Comparison of ENCODE assay signal across 9 cellular contexts in genomic region chr20:35523298-35523888, GRCh38. TPM values are rescaled to one million over a fixed set of nuclear protein-coding genes. Genes with fewer than 3 reads are reported as not detected.
DNase-seq lines count a peak whose midpoint lies in the region; ATAC-seq and TF ChIP-seq lines count a peak whose summit lies in the region.
"Had no signal": no experiment of that assay in that cellular context is flagged by ENCODE, and none has a peak within 500 bp of the region (broad histone marks: within the 10 kb centered on the region; RNA-seq: fewer than 3 reads in every experiment).

No MANE protein-coding gene starts in this region.

- intact Hi-C loops in dorsolateral prefrontal cortex (cut with DNase I) = no loop called here

- TF ChIP-seq POLR2A in NB4 (IDR thresholded peaks at IDR 0.05; ENCODE audit: extremely low read depth, insufficient read length) (no peak), gastroesophageal sphincter (IDR thresholded peaks at IDR 0.05) (no peak)

- H3K9me3 ChIP-seq in adipocyte (ENCODE audit: control insufficient read depth, low read length) (no peaks in the 10 kb centered on the region), gastroesophageal sphincter (no peaks in the 10 kb centered on the region)

- 68 to 100% methylated on average over 1 to 3 of the region's 6 CpGs for WGBS in gastroesophageal sphincter (ENCODE audit: low coverage in 1 of 2), 2 donors

- TF ChIP-seq CTCF in NB4 (IDR thresholded peaks at IDR 0.05; ENCODE audit: low read depth, low read length) (peak; percentile 78), nephron progenitor cell (IDR thresholded peaks at IDR 0.05) (peak; percentile 36), gastroesophageal sphincter (IDR thresholded peaks at IDR 0.05) (peak in 1 of 4 experiments; percentile 34), dorsolateral prefrontal cortex (IDR thresholded peaks at IDR 0.05 in 54 of 56, conservative IDR thresholded peaks at IDR 0.05 in 2 of 56; ENCODE audit: low read depth in 1 of 56, partially characterized antibody in 56 of 56) (peak in 18 of 56 donors; percentile 5 to 38 (median 16))

- H3K27ac ChIP-seq in gastroesophageal sphincter (no peak overlapping the region), dorsolateral prefrontal cortex (no peak overlapping the region)

- TF ChIP-seq EP300 in gastroesophageal sphincter (IDR thresholded peaks at IDR 0.05) = no peak

- H3K4me1 Mint-ChIP-seq in nephron progenitor cell = peaks cover 5% of the 10 kb centered on the region
- H3K4me1 Mint-ChIP-seq: natural killer cell had no signal

- ATAC-seq in HG02852 (IDR thresholded peaks at IDR 0.05; ENCODE audit: unreplicated experiment) (no peak), gastroesophageal sphincter (no peak)

- H3K4me3 Mint-ChIP-seq in nephron progenitor cell = no peak overlapping the region
- H3K4me3 Mint-ChIP-seq: natural killer cell had no signal

- H3K27ac Mint-ChIP-seq in nephron progenitor cell = no peak overlapping the region
- H3K27ac Mint-ChIP-seq: natural killer cell had no signal

- H3K36me3 ChIP-seq in adipocyte (ENCODE audit: control insufficient read depth, insufficient read depth, low read length, severe bottlenecking) (no peaks in the 10 kb centered on the region), gastroesophageal sphincter (no peaks in the 10 kb centered on the region)

- H3K9me3 Mint-ChIP-seq in nephron progenitor cell = peaks cover 11% of the 10 kb centered on the region
- H3K9me3 Mint-ChIP-seq: natural killer cell had no signal

- H3K4me1 ChIP-seq in adipocyte (ENCODE audit: control insufficient read depth, insufficient read depth, low read length) = no peaks in the 10 kb centered on the region
- H3K4me1 ChIP-seq in gastroesophageal sphincter = no peaks in the 10 kb centered on the region

- peaks cover 13% of the 10 kb centered on the region for H3K27me3 Mint-ChIP-seq in nephron progenitor cell (ENCODE audit: low read depth, poor library complexity)

- H3K9ac ChIP-seq in adipocyte (ENCODE audit: low read length) = no peak overlapping the region

- H3K4me3 ChIP-seq in NB4 (ENCODE audit: low read depth, low read length) (no peak overlapping the region), adipocyte (ENCODE audit: low read length) (no peak overlapping the region), gastroesophageal sphincter (no peak overlapping the region), dorsolateral prefrontal cortex (no peak overlapping the region)

- H3K36me3 Mint-ChIP-seq in nephron progenitor cell (ENCODE audit: low read depth) = no peaks in the 10 kb centered on the region
- H3K36me3 Mint-ChIP-seq: natural killer cell had no signal

- H3K27me3 ChIP-seq in adipocyte (replicated peaks; ENCODE audit: control insufficient read depth, insufficient read depth, low read length) = no peaks in the 10 kb centered on the region
- H3K27me3 ChIP-seq in gastroesophageal sphincter = no peaks in the 10 kb centered on the region
- H3K27me3 ChIP-seq in dorsolateral prefrontal cortex = no peaks in the 10 kb centered on the region

- DNase-seq in DMS 273 (lab: John Stamatoyannopoulos, UW; ENCODE audit: unreplicated experiment) (peak; percentile 66), DMS 273 treated with DMSO at 0.1 percent for 48 hours (lab: John Stamatoyannopoulos, UW) (no peak), NB4 (ENCODE audit: low read depth) (peak; percentile 41), adipocyte (ENCODE audit: low read depth) (peak; percentile 34), nephron progenitor cell (peak; percentile 25), dorsolateral prefrontal cortex (no peak)
- DNase-seq: natural killer cell had no signal

RNA-seq across cellular contexts. Expression of gene C20orf173, which starts 6.1 kb away (rescaled TPM):
- total RNA-seq in gastroesophageal sphincter (not detected), dorsolateral prefrontal cortex (not detected)
- total RNA-seq: natural killer cell had no signal

RNA-seq across cellular contexts. Expression of gene ERGIC3, which starts 18.5 kb away (rescaled TPM):
- total RNA-seq in gastroesophageal sphincter (100 to 1,000 TPM; 129 to 200 (median 163) TPM), dorsolateral prefrontal cortex (100 to 1,000 TPM in 93 of 120 experiments, 10 to 100 TPM in 27; 88.7 to 138 (median 107) TPM)

Comparison
In these comparisons a context has a peak if more than half of its experiments do, and no peak if none do; other contexts are left out.
1. DNase-seq: peak in DMS 273 (single experiment), NB4 (single experiment), adipocyte (single experiment) and nephron progenitor cell (single experiment); none in DMS 273 treated with DMSO at 0.1 percent for 48 hours (single experiment) and dorsolateral prefrontal cortex (0 of 10).